Comparison of ENCODE assay signal across 9 cellular contexts in the genomic region with DNA sequence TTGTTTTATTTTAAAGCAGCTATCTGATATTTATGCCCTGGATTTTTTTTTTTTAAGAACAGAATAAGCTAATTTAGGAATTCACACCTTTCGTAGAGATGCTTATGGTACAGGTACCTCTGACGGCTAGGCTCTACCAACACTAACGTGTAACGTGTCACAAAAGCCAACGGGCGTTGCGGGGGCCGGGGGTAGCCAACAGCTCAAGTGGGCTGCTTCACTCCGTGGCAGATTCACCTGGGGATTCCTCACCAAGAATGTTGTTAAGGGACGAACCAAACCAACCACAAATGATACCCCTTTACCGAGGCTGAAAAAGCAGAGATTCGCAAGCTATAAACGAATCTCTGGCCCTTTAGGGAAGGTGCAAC. TPM values are rescaled to one million over a fixed set of nuclear protein-coding genes. Genes with fewer than 3 reads are reported as not detected.
DNase-seq lines count a peak whose midpoint lies in the region; ATAC-seq, FAIRE-seq and TF ChIP-seq lines count a peak whose summit lies in the region.
"Had no signal": no experiment of that assay in that cellular context is flagged by ENCODE, and none has a peak within 500 bp of the region (broad histone marks: within the 10 kb centered on the region; RNA-seq: fewer than 3 reads in every experiment).

No MANE protein-coding gene starts in this region.

- no peaks in the 10 kb centered on the region for H3K27me3 Mint-ChIP-seq in T-helper 1 cell treated with Interleukin-12 subunit alpha and Interleukin-12 subunit beta and Interleukin-4 antibody, amounts not matched to agents 30 μg/mL and 1 μg/mL, for 36 hours (ENCODE audit: low read depth)
- H3K27me3 Mint-ChIP-seq in endodermal cell (ENCODE audit: insufficient read depth) = no peaks in the 10 kb centered on the region

- no peaks in the 10 kb centered on the region for H3K27me3 ChIP-seq in endodermal cell (ENCODE audit: control insufficient read depth, insufficient read depth, low read length, poor library complexity, severe bottlenecking)
- H3K27me3 ChIP-seq in pancreas = no peaks in the 10 kb centered on the region

- 6 to 7% methylated on average over 13 of the region's 13 CpGs for WGBS in endodermal cell (ENCODE audit: insufficient coverage in 1 of 2, insufficient read length in 1 of 2), 2 experiments
- 2 to 3% methylated on average over 13 of the region's 13 CpGs for WGBS in pancreas, 2 donors

- no peak for TF ChIP-seq CTCF in endodermal cell (conservative IDR thresholded peaks at IDR 0.05)
- TF ChIP-seq CTCF in pancreas (IDR thresholded peaks at IDR 0.05) = no peak

- H3K27ac Mint-ChIP-seq in T-helper 1 cell treated with Interleukin-12 subunit alpha and Interleukin-12 subunit beta and Interleukin-4 antibody, amounts not matched to agents 30 μg/mL and 1 μg/mL, for 36 hours = peak overlapping the region; percentile 84
- H3K27ac Mint-ChIP-seq in endodermal cell = peak overlapping the region; percentile 98

- H3K9me3 ChIP-seq in endodermal cell (ENCODE audit: control insufficient read depth, low read length) (no peaks in the 10 kb centered on the region), pancreas (no peaks in the 10 kb centered on the region)

- peaks cover 19% of the 10 kb centered on the region for H3K36me3 ChIP-seq in endodermal cell (ENCODE audit: control insufficient read depth, insufficient read depth, low read length)
- H3K36me3 ChIP-seq in pancreas = no peaks in the 10 kb centered on the region

- no peaks in the 10 kb centered on the region for H3K9me3 Mint-ChIP-seq in T-helper 1 cell treated with Interleukin-12 subunit alpha and Interleukin-12 subunit beta and Interleukin-4 antibody, amounts not matched to agents 30 μg/mL and 1 μg/mL, for 36 hours
- no peaks in the 10 kb centered on the region for H3K9me3 Mint-ChIP-seq in endodermal cell

- peaks cover 30% of the 10 kb centered on the region for H3K4me1 Mint-ChIP-seq in T-helper 1 cell treated with Interleukin-12 subunit alpha and Interleukin-12 subunit beta and Interleukin-4 antibody, amounts not matched to agents 30 μg/mL and 1 μg/mL, for 36 hours (ENCODE audit: low read depth)
- peaks cover 20% of the 10 kb centered on the region for H3K4me1 Mint-ChIP-seq in endodermal cell

- intact Hi-C loops in pancreas (cut with DNase I) = no loop called here

- H3K4me1 ChIP-seq in endodermal cell (ENCODE audit: control insufficient read depth, insufficient read depth, low read length) (peaks cover 15% of the 10 kb centered on the region), pancreas (peaks cover 22 to 38% (median 38%) of the 10 kb centered on the region in 3 donors)

- H3K36me3 Mint-ChIP-seq in T-helper 1 cell treated with Interleukin-12 subunit alpha and Interleukin-12 subunit beta and Interleukin-4 antibody, amounts not matched to agents 30 μg/mL and 1 μg/mL, for 36 hours (ENCODE audit: low read depth) = peaks cover 4% of the 10 kb centered on the region
- peaks cover 3% of the 10 kb centered on the region for H3K36me3 Mint-ChIP-seq in endodermal cell (ENCODE audit: low read depth)

- H3K4me3 ChIP-seq in endodermal cell (ENCODE audit: low read length) = peak overlapping the region; percentile 93
- H3K4me3 ChIP-seq in pancreas = peak overlapping the region; percentile 74 to 89 (median 78)

- DNase-seq in DMS53 (lab: John Stamatoyannopoulos, UW) = peak; percentile 51
- DNase-seq in DMS53 treated with DMSO at 0.1 percent for 48 hours (lab: John Stamatoyannopoulos, UW; ENCODE audit: unreplicated experiment) = no peak
- DNase-seq in endodermal cell = no peak
- DNase-seq in pancreas = peak in 2 of 6 donors; percentile 27 to 62

- H3K9ac ChIP-seq in endodermal cell (ENCODE audit: extremely low read depth, low read length, poor library complexity, severe bottlenecking) = peak overlapping the region; percentile 91

- H3K4me3 Mint-ChIP-seq in T-helper 1 cell treated with Interleukin-12 subunit alpha and Interleukin-12 subunit beta and Interleukin-4 antibody, amounts not matched to agents 30 μg/mL and 1 μg/mL, for 36 hours = peak overlapping the region; percentile 90
- H3K4me3 Mint-ChIP-seq in endodermal cell = peak overlapping the region; percentile 94

- H3K27ac ChIP-seq in endodermal cell (ENCODE audit: low read depth, low read length) (peak overlapping the region; percentile 87), pancreas (peak overlapping the region; percentile 83 to 96 (median 92))

- ATAC-seq in pancreas (peak in 1 of 4 donors; percentile 3), GM21717 (IDR thresholded peaks at IDR 0.05; ENCODE audit: unreplicated experiment) (no peak), GM18505 (IDR thresholded peaks at IDR 0.05; ENCODE audit: unreplicated experiment) (no peak), esophagus mucosa (no peak)

- no peak for FAIRE-seq in pancreas (lab: Jason Lieb, UNC)
- FAIRE-seq: A204.1 had no signal

- no peak for TF ChIP-seq POLR2A in GM18505 (IDR thresholded peaks at IDR 0.05; ENCODE audit: borderline replicate concordance, extremely low read depth, insufficient read depth, insufficient read length)

RNA-seq across cellular contexts. Expression of a gene that starts 1.0 kb away (rescaled TPM):
- total RNA-seq in endodermal cell = 10 to 100 TPM; 41.0 to 51.1 TPM
- polyA plus RNA-seq in endodermal cell (2013, experiment 1 of 2) = 22.6 TPM
- polyA plus RNA-seq in endodermal cell (2013, experiment 2 of 2) = 21.1 TPM
- total RNA-seq in pancreas = 10 to 100 TPM; 15.4 to 27.5 (median 19.4) TPM
- polyA plus RNA-seq in pancreas = 1 to 10 TPM; 5.6 to 5.8 TPM
- total RNA-seq in esophagus mucosa = 23.4 TPM
